Comparison of ENCODE assay signal across 20 cellular contexts in the genomic region with DNA sequence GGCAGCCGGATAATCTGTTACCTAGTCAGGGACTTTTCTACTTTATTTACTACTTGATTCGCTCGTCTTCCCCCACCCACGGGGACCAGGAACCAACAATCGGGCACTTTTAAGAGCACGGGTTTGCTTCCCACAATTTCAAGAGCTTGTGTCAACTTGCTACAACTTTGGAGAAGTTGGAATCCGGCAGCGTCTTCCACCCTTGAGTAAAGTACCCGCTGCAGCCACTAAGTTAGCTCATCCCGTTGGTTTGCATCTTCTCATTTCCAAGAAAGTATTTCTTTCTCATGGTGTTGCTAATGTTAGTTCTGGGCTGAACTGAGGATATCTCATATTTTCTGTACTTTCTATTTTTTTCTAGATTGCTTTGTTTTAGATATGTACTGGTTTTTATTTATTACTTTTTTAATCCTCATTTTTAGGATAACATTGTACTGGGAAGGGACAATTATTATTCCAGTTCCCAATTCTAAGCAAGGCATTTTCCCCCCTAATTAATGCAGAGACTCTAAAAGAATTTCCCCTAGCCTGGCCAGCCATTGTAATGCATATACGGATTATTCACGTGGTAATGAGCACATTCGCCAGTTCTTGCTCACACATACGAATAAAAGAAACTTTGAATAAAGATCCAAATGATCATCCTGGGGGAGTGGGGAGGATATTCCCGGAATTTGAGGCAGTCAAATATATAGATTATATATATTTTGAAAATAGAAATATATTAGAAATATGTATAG. TPM values are rescaled to one million over a fixed set of nuclear protein-coding genes. Genes with fewer than 3 reads are reported as not detected.
DNase-seq lines count a peak whose midpoint lies in the region; ATAC-seq and TF ChIP-seq lines count a peak whose summit lies in the region.
"Had no signal": no experiment of that assay in that cellular context is flagged by ENCODE, and none has a peak within 500 bp of the region (broad histone marks: within the 10 kb centered on the region; RNA-seq: fewer than 3 reads in every experiment).

No MANE protein-coding gene starts in this region.

- peaks cover 6% of the 10 kb centered on the region for H3K9me3 ChIP-seq in HAP-1
- H3K9me3 ChIP-seq in RWPE2 (ENCODE audit: severe bottlenecking) = no peaks in the 10 kb centered on the region
- H3K9me3 ChIP-seq in esophagus squamous epithelium = no peaks in the 10 kb centered on the region
- no peaks in the 10 kb centered on the region for H3K9me3 ChIP-seq in right lobe of liver
- H3K9me3 ChIP-seq: gastrocnemius medialis, left ventricle myocardium inferior, suprapubic skin had no signal

- H3K4me3 ChIP-seq in HAP-1 (peak overlapping the region; percentile 64), RWPE2 (ENCODE audit: severe bottlenecking) (peak overlapping the region; percentile 17), esophagus squamous epithelium (peak overlapping the region; percentile 55 to 68 (median 62)), right lobe of liver (no peak overlapping the region)
- H3K4me3 ChIP-seq: gastrocnemius medialis, K562, left ventricle myocardium inferior, spleen, suprapubic skin had no signal

- in situ Hi-C loops in HAP-1 (cut with MboI; ENCODE audit: low sequenced_read_pairs) = loop anchor here (25.0 kb wide), 2 partner anchors 422 to 547 kb away; no protein-coding TSS in a partner anchor

- intact Hi-C loops in esophagus squamous epithelium (cut with DNase I) (no loop called here), right lobe of liver (cut with DNase I) (loop anchor here in 1 of 2 donors (10.0 kb wide), 1 partner anchor 969 kb away; no protein-coding TSS in a partner anchor)

- TF ChIP-seq CTCF in RWPE2 (IDR thresholded peaks at IDR 0.05; ENCODE audit: poor library complexity, severe bottlenecking) (no peak), esophagus squamous epithelium (IDR thresholded peaks at IDR 0.05) (peak in 1 of 6 experiments; percentile 23), right lobe of liver (IDR thresholded peaks at IDR 0.05) (no peak)

- peaks cover 37% of the 10 kb centered on the region for H3K4me1 ChIP-seq in HAP-1
- peaks cover 5% of the 10 kb centered on the region for H3K4me1 ChIP-seq in RWPE2 (ENCODE audit: insufficient read depth, poor library complexity, severe bottlenecking)
- peaks cover 8 to 57% (median 11%) of the 10 kb centered on the region in 3 donors for H3K4me1 ChIP-seq in esophagus squamous epithelium
- H3K4me1 ChIP-seq in right lobe of liver = peaks cover 0 to 10% (median 0%) of the 10 kb centered on the region in 4 donors

- H3K27me3 ChIP-seq in HAP-1 (ENCODE audit: low read depth) = no peaks in the 10 kb centered on the region
- H3K27me3 ChIP-seq in RWPE2 (ENCODE audit: insufficient read depth, poor library complexity, severe bottlenecking) = peaks cover 81% of the 10 kb centered on the region
- H3K27me3 ChIP-seq in esophagus squamous epithelium = peaks cover 0 to 100% (median 12%) of the 10 kb centered on the region in 4 donors
- peaks cover 25 to 75% of the 10 kb centered on the region in 2 donors for H3K27me3 ChIP-seq in right lobe of liver

- TF ChIP-seq POLR2A in esophagus squamous epithelium (IDR thresholded peaks at IDR 0.05) = no peak
- TF ChIP-seq POLR2A in right lobe of liver (IDR thresholded peaks at IDR 0.05) = no peak

- ATAC-seq in RWPE2 (ENCODE audit: low read depth) (no peak), right lobe of liver (no peak), GM19023 (IDR thresholded peaks at IDR 0.05; ENCODE audit: unreplicated experiment) (no peak), GM18517 (IDR thresholded peaks at IDR 0.05; ENCODE audit: unreplicated experiment) (no peak), GM21723 (IDR thresholded peaks at IDR 0.05; ENCODE audit: unreplicated experiment) (no peak)
- ATAC-seq: activated naive CD8-positive, alpha-beta T cell treated with anti-CD3 and anti-CD28 coated beads, Interleukin-2, amount 50 U/mL, for 24 hours; gastrocnemius medialis; K562 had no signal

- peaks cover 9% of the 10 kb centered on the region for H3K36me3 ChIP-seq in HAP-1 (replicated peaks)
- H3K36me3 ChIP-seq in RWPE2 (ENCODE audit: low read depth) = no peaks in the 10 kb centered on the region
- H3K36me3 ChIP-seq in esophagus squamous epithelium = no peaks in the 10 kb centered on the region
- no peaks in the 10 kb centered on the region for H3K36me3 ChIP-seq in right lobe of liver
- H3K36me3 ChIP-seq: gastrocnemius medialis, left ventricle myocardium inferior, spleen, suprapubic skin had no signal

- H3K27ac ChIP-seq in RWPE2 (ENCODE audit: poor library complexity, severe bottlenecking) = peak overlapping the region; percentile 15
- peak overlapping the region; percentile 77 to 93 (median 90) for H3K27ac ChIP-seq in esophagus squamous epithelium
- no peak overlapping the region for H3K27ac ChIP-seq in right lobe of liver
- H3K27ac ChIP-seq: gastrocnemius medialis, left ventricle myocardium inferior, spleen, suprapubic skin had no signal

- DNase-seq in HAP-1 (ENCODE audit: low spot score in 2 of 2) = peak; percentile 78 to 97
- no peak for DNase-seq in RWPE2 (ENCODE audit: low spot score)
- no peak for DNase-seq in esophagus squamous epithelium (lab: John Stamatoyannopoulos, UW)
- peak; percentile 45 for DNase-seq in retina
- DNase-seq in right lobe of liver = no peak
- DNase-seq: activated CD4-positive, CD25-positive, alpha-beta regulatory T cell treated with anti-CD3 and anti-CD28 coated beads, Interleukin-2, amount 50 U/mL, for 72 hours; activated naive CD8-positive, alpha-beta T cell treated with anti-CD3 and anti-CD28 coated beads, Interleukin-2, amount 50 U/mL, for 24 hours; activated T-cell treated with anti-CD3 and anti-CD28 coated beads, Interleukin-2, amount 50 U/mL, for 24 hours; dermis blood vessel endothelial cell; gastrocnemius medialis; left ventricle myocardium inferior; NCI-H1694; nephron progenitor cell; OCI-M1; spleen had no signal

- 8 to 10% methylated on average over 15 of the region's 15 CpGs for WGBS in esophagus squamous epithelium, 2 donors
- WGBS in right lobe of liver (ENCODE audit: insufficient coverage, low coverage, low lambda C conversion rate, missing lambda C conversion rate) = 10% methylated on average over 12 of the region's 15 CpGs

RNA-seq across cellular contexts. Expression of a gene that starts 4.0 kb away (rescaled TPM):
- 10 to 100 TPM; 21.3 to 54.8 (median 43.5) TPM for total RNA-seq in esophagus squamous epithelium
- not detected for total RNA-seq in right lobe of liver
- total RNA-seq: dermis blood vessel endothelial cell had no signal

Comparison
In these comparisons a context has a peak if more than half of its experiments do, and no peak if none do; other contexts are left out.
1. DNase-seq: peak in HAP-1 (2 of 2) and retina (single experiment); none in RWPE2 (single experiment), esophagus squamous epithelium (single experiment) and right lobe of liver (0 of 3).
2. H3K4me3 ChIP-seq: peak in HAP-1 (single experiment), RWPE2 (single experiment) and esophagus squamous epithelium (4 of 4); none in right lobe of liver (0 of 3).
3. H3K27ac ChIP-seq: peak in RWPE2 (single experiment) and esophagus squamous epithelium (4 of 4); none in right lobe of liver (0 of 3).
4. RNA of a gene that starts 4.0 kb away (total RNA-seq): 21.3 to 54.8 TPM in esophagus squamous epithelium; not detected in right lobe of liver; every median in the first group is over 10 times any median in the second.